ENCODE assay signal across 1 cellular context in genomic region chr10:24814568-24815313, GRCh38.
TF ChIP-seq lines count a peak whose summit lies in the region.

No MANE protein-coding gene starts in this region.

TF ChIP-seq in K562, 482 proteins besides CTCF, POLR2A, EP300 and RAD21 (continued from another document):
- TF ChIP-seq CLOCK (CRISPR knock-in tag; IDR thresholded peaks at IDR 0.05; ENCODE audit: borderline replicate concordance): no peak
- TF ChIP-seq XRCC5 (IDR thresholded peaks at IDR 0.05; ENCODE audit: low read depth, low read length): no peak
- peak; percentile 31 to 60; a peak in 2 of 4 replicates for TF ChIP-seq KDM1A (IDR thresholded peaks at IDR 0.05)
- no peak for TF ChIP-seq CBX3 (IDR thresholded peaks at IDR 0.05; ENCODE audit: borderline replicate concordance in 1 of 2, low read length in 2 of 2)
- no peak for TF ChIP-seq ZNF3 (CRISPR knock-in tag; IDR thresholded peaks at IDR 0.05)
- no peak for TF ChIP-seq NCOR1 (IDR thresholded peaks at IDR 0.05)
- TF ChIP-seq ARHGAP35 (IDR thresholded peaks at IDR 0.05; ENCODE audit: partially characterized antibody): no peak
- TF ChIP-seq ZNF696 (CRISPR knock-in tag; conservative IDR thresholded peaks at IDR 0.05): no peak
- no peak for TF ChIP-seq STAG1 (CRISPR knock-in tag; IDR thresholded peaks at IDR 0.05; ENCODE audit: borderline replicate concordance)
- TF ChIP-seq JUND (IDR thresholded peaks at IDR 0.05; ENCODE audit: borderline replicate concordance, low read depth, low read length): peak; percentile 62; the same call in 1 of the 2 replicates
- no peak for TF ChIP-seq JUND (tag; IDR thresholded peaks at IDR 0.05; ENCODE audit: borderline replicate concordance, low read depth, low read length)
- TF ChIP-seq GTF2E2 (tag; IDR thresholded peaks at IDR 0.05): no peak
- no peak for TF ChIP-seq ZC3H11A (IDR thresholded peaks at IDR 0.05; ENCODE audit: low read depth, low read length)
- peak; percentile 60; the same call in 1 of the 2 replicates for TF ChIP-seq JUN (IDR thresholded peaks at IDR 0.05; ENCODE audit: borderline replicate concordance, low read depth, low read length)
- TF ChIP-seq JUN (CRISPR knock-in tag; IDR thresholded peaks at IDR 0.05; ENCODE audit: borderline replicate concordance): no peak
- TF ChIP-seq ELK3 (CRISPR knock-in tag; IDR thresholded peaks at IDR 0.05): no peak
- TF ChIP-seq TSHZ1 (CRISPR knock-in tag; IDR thresholded peaks at IDR 0.05): no peak
- no peak for TF ChIP-seq ELF2 (CRISPR knock-in tag; IDR thresholded peaks at IDR 0.05)
- TF ChIP-seq PHTF2 (CRISPR knock-in tag; IDR thresholded peaks at IDR 0.05): no peak
- no peak for TF ChIP-seq TRIM25 (IDR thresholded peaks at IDR 0.05; ENCODE audit: borderline replicate concordance)
- TF ChIP-seq PTRF (tag; IDR thresholded peaks at IDR 0.05): no peak
- TF ChIP-seq ATF4 (CRISPR knock-in tag; IDR thresholded peaks at IDR 0.05): no peak
- TF ChIP-seq ADNP (tag; IDR thresholded peaks at IDR 0.05): no peak
- TF ChIP-seq GABPA (tag; conservative IDR thresholded peaks at IDR 0.05; ENCODE audit: low read depth): no peak
- no peak for TF ChIP-seq ZNF318 (IDR thresholded peaks at IDR 0.05; ENCODE audit: borderline replicate concordance in 1 of 2, low read depth in 1 of 2)
- no peak for TF ChIP-seq ZNF655 (CRISPR knock-in tag; IDR thresholded peaks at IDR 0.05)
- TF ChIP-seq SETDB1 (IDR thresholded peaks at IDR 0.05; ENCODE audit: low read length): no peak
- no peak for TF ChIP-seq ZNF436 (CRISPR knock-in tag; IDR thresholded peaks at IDR 0.05)
- TF ChIP-seq ZNF384 (IDR thresholded peaks at IDR 0.05; ENCODE audit: low read depth, low read length): peak; percentile 26; the same call in 1 of the 2 replicates
- no peak for TF ChIP-seq ZNF165 (CRISPR knock-in tag; IDR thresholded peaks at IDR 0.05; ENCODE audit: borderline replicate concordance)
- no peak for TF ChIP-seq NELFE (IDR thresholded peaks at IDR 0.05; ENCODE audit: insufficient read depth, insufficient read length)
- TF ChIP-seq CCAR2 (IDR thresholded peaks at IDR 0.05; ENCODE audit: low read depth, low read length): no peak
- no peak for TF ChIP-seq NR4A1 (CRISPR knock-in tag; IDR thresholded peaks at IDR 0.05)
- TF ChIP-seq NR4A1 (tag; IDR thresholded peaks at IDR 0.05): no peak
- no peak for TF ChIP-seq ZBTB17 (CRISPR knock-in tag; IDR thresholded peaks at IDR 0.05)
- TF ChIP-seq DNMT1 (IDR thresholded peaks at IDR 0.05): no peak
- TF ChIP-seq RBFOX2 (IDR thresholded peaks at IDR 0.05; ENCODE audit: low read depth, low read length): no peak
- no peak for TF ChIP-seq NFIX (CRISPR knock-in tag; IDR thresholded peaks at IDR 0.05; ENCODE audit: low read depth)
- peak; percentile 62 for TF ChIP-seq ATF3 (IDR thresholded peaks at IDR 0.05)
- TF ChIP-seq ATF3 (CRISPR knock-in tag; conservative IDR thresholded peaks at IDR 0.05): no peak
